ENCODE assay signal across 17 cellular contexts in genomic region chr7:44738876-44739665, GRCh38. TPM values are rescaled to one million over a fixed set of nuclear protein-coding genes. Genes with fewer than 3 reads are reported as not detected.
A peak's percentile ranks its signal among the peaks of the same experiment; 100 is the strongest.
DNase-seq lines count a peak whose midpoint lies in the region; ATAC-seq and TF ChIP-seq lines count a peak whose summit lies in the region.
"Had no signal": no experiment of that assay in that cellular context is flagged by ENCODE, and none has a peak within 500 bp of the region (broad histone marks: within the 10 kb centered on the region; RNA-seq: fewer than 3 reads in every experiment).

No MANE protein-coding gene starts in this region.

- intact Hi-C loops in dendritic cell treated with granulocyte-macrophage colony-stimulating factor and Interleukin-4, amounts not matched to agents 40 ng/mL and 50 ng/mL, for 4 days (cut with micrococcal nuclease) = no loop called here

- H3K27me3 ChIP-seq in neural progenitor cell = no peaks in the 10 kb centered on the region

- TF ChIP-seq CTCF in osteocyte (IDR thresholded peaks at IDR 0.05) (no peak), neural progenitor cell (IDR thresholded peaks at IDR 0.05) (no peak), mesothelial cell of epicardium (IDR thresholded peaks at IDR 0.05; ENCODE audit: unreplicated experiment) (no peak)

- no peak overlapping the region for H2AFZ ChIP-seq in neural progenitor cell (replicated peaks)

- H3K36me3 Mint-ChIP-seq in IgD-negative memory B cell (no peaks in the 10 kb centered on the region), osteocyte (ENCODE audit: unreplicated experiment) (no peaks in the 10 kb centered on the region), neural progenitor cell (no peaks in the 10 kb centered on the region), mesothelial cell of epicardium (no peaks in the 10 kb centered on the region)
- no peaks in the 10 kb centered on the region for H3K36me3 Mint-ChIP-seq in dendritic cell treated with granulocyte-macrophage colony-stimulating factor and Interleukin-4, amounts not matched to agents 40 ng/mL and 50 ng/mL, for 4 days (ENCODE audit: low read depth)

- no peaks in the 10 kb centered on the region for H3K9me3 ChIP-seq in neural progenitor cell (ENCODE audit: low read depth)
- H3K9me3 ChIP-seq: HAP-1 had no signal

- H3K27ac Mint-ChIP-seq in IgD-negative memory B cell = peak overlapping the region in 2 of 3 donors; percentile 0 to 43
- peak overlapping the region; percentile 9 for H3K27ac Mint-ChIP-seq in dendritic cell treated with granulocyte-macrophage colony-stimulating factor and Interleukin-4, amounts not matched to agents 40 ng/mL and 50 ng/mL, for 4 days
- peak overlapping the region; percentile 85 for H3K27ac Mint-ChIP-seq in osteocyte (ENCODE audit: unreplicated experiment)
- H3K27ac Mint-ChIP-seq in neural progenitor cell = no peak overlapping the region
- no peak overlapping the region for H3K27ac Mint-ChIP-seq in mesothelial cell of epicardium
- H3K27ac Mint-ChIP-seq: B cell; CD4-positive, alpha-beta T cell had no signal

- H3K27me3 Mint-ChIP-seq in IgD-negative memory B cell = no peaks in the 10 kb centered on the region
- H3K27me3 Mint-ChIP-seq in dendritic cell treated with granulocyte-macrophage colony-stimulating factor and Interleukin-4, amounts not matched to agents 40 ng/mL and 50 ng/mL, for 4 days = peaks cover 2% of the 10 kb centered on the region
- no peaks in the 10 kb centered on the region for H3K27me3 Mint-ChIP-seq in osteocyte (ENCODE audit: unreplicated experiment)
- peaks cover 8% of the 10 kb centered on the region for H3K27me3 Mint-ChIP-seq in neural progenitor cell (ENCODE audit: insufficient read depth, low read depth)
- no peaks in the 10 kb centered on the region for H3K27me3 Mint-ChIP-seq in mesothelial cell of epicardium (ENCODE audit: low read depth)
- H3K27me3 Mint-ChIP-seq: B cell; CD4-positive, alpha-beta T cell had no signal

- no peaks in the 10 kb centered on the region for H3K4me1 ChIP-seq in neural progenitor cell

- peak; percentile 18 for DNase-seq in D341Med (ENCODE audit: low spot score)
- DNase-seq in osteocyte (ENCODE audit: extremely low spot score, unreplicated experiment) = no peak
- no peak for DNase-seq in neural progenitor cell (ENCODE audit: low spot score)
- DNase-seq in SIG-M5 treated with dmso at 0.1 percent for 504 hours (lab: John Stamatoyannopoulos, UW; ENCODE audit: unreplicated experiment) = no peak
- no peak for DNase-seq in mesothelial cell of epicardium (ENCODE audit: low spot score in 2 of 2, unreplicated experiment in 2 of 2)
- DNase-seq: ACHN; C1 segment of cervical spinal cord; Calu3; CD4-positive, alpha-beta T cell; DMS79 had no signal

- H3K9ac ChIP-seq in neural progenitor cell = no peak overlapping the region

- no peak overlapping the region for H3K4me2 ChIP-seq in neural progenitor cell

- H3K27ac ChIP-seq in neural progenitor cell = no peak overlapping the region
- H3K27ac ChIP-seq: HL-60 had no signal

- H3K79me2 ChIP-seq in neural progenitor cell (ENCODE audit: low read depth) = no peaks in the 10 kb centered on the region

- no peak overlapping the region for H3K4me3 ChIP-seq in neural progenitor cell
- H3K4me3 ChIP-seq: GM12878, HAP-1 had no signal

- H3K4me1 Mint-ChIP-seq in IgD-negative memory B cell (peaks cover 0 to 10% (median 6%) of the 10 kb centered on the region in 3 donors), osteocyte (ENCODE audit: unreplicated experiment) (peaks cover 49% of the 10 kb centered on the region), neural progenitor cell (peaks cover 6% of the 10 kb centered on the region), mesothelial cell of epicardium (peaks cover 5% of the 10 kb centered on the region)
- H3K4me1 Mint-ChIP-seq in dendritic cell treated with granulocyte-macrophage colony-stimulating factor and Interleukin-4, amounts not matched to agents 40 ng/mL and 50 ng/mL, for 4 days (ENCODE audit: low read depth) = peaks cover 33% of the 10 kb centered on the region

- H4K20me1 ChIP-seq in neural progenitor cell (ENCODE audit: low read depth) = no peaks in the 10 kb centered on the region

- ATAC-seq in GM19452 (IDR thresholded peaks at IDR 0.05; ENCODE audit: unreplicated experiment) = no peak

- H3K36me3 ChIP-seq in neural progenitor cell = no peaks in the 10 kb centered on the region
- H3K36me3 ChIP-seq: HAP-1 had no signal

- H3K9me3 Mint-ChIP-seq in IgD-negative memory B cell = no peaks in the 10 kb centered on the region
- no peaks in the 10 kb centered on the region for H3K9me3 Mint-ChIP-seq in dendritic cell treated with granulocyte-macrophage colony-stimulating factor and Interleukin-4, amounts not matched to agents 40 ng/mL and 50 ng/mL, for 4 days
- H3K9me3 Mint-ChIP-seq in osteocyte (ENCODE audit: unreplicated experiment) = no peaks in the 10 kb centered on the region
- H3K9me3 Mint-ChIP-seq in neural progenitor cell = no peaks in the 10 kb centered on the region
- no peaks in the 10 kb centered on the region for H3K9me3 Mint-ChIP-seq in mesothelial cell of epicardium
- H3K9me3 Mint-ChIP-seq: CD4-positive, alpha-beta T cell had no signal

- peaks cover 6% of the 10 kb centered on the region for H3F3A ChIP-seq in neural progenitor cell (ENCODE audit: low read depth)

- H3K4me3 Mint-ChIP-seq in IgD-negative memory B cell (no peak overlapping the region), osteocyte (ENCODE audit: unreplicated experiment) (no peak overlapping the region), neural progenitor cell (no peak overlapping the region), mesothelial cell of epicardium (no peak overlapping the region)
- H3K4me3 Mint-ChIP-seq in dendritic cell treated with granulocyte-macrophage colony-stimulating factor and Interleukin-4, amounts not matched to agents 40 ng/mL and 50 ng/mL, for 4 days = no peak overlapping the region
- H3K4me3 Mint-ChIP-seq: B cell; CD4-positive, alpha-beta T cell had no signal

RNA-seq across cellular contexts. Expression of gene ZMIZ2, which starts 9.6 kb away (rescaled TPM):
- polyA plus RNA-seq in IgD-negative memory B cell = 15.5 TPM
- 87.2 and 96.4 TPM in 2 replicates for total RNA-seq in osteocyte
- total RNA-seq in neural progenitor cell (ENCODE audit: low replicate concordance) = 7.6 and 19.5 TPM in 2 replicates
- 164 to 169 TPM (median 164 TPM) in 3 replicates for total RNA-seq in mesothelial cell of epicardium

RNA-seq across cellular contexts. Expression of gene PPIA, which starts 57.4 kb away (rescaled TPM):
- polyA plus RNA-seq in IgD-negative memory B cell = 4,265 TPM
- total RNA-seq in osteocyte = 1,265 and 1,344 TPM in 2 replicates
- total RNA-seq in neural progenitor cell (ENCODE audit: low replicate concordance) = 2,768 and 2,932 TPM in 2 replicates
- 935 to 982 TPM (median 943 TPM) in 3 replicates for total RNA-seq in mesothelial cell of epicardium

Comparison
In these comparisons a context has a peak if more than half of its experiments do, and no peak if none do; other contexts are left out.
1. H3K27ac Mint-ChIP-seq: peak in IgD-negative memory B cell (2 of 3), dendritic cell treated with granulocyte-macrophage colony-stimulating factor and Interleukin-4, amounts not matched to agents 40 ng/mL and 50 ng/mL, for 4 days (single experiment) and osteocyte (single experiment); none in neural progenitor cell (single experiment) and mesothelial cell of epicardium (single experiment).